In genomic region chr5:139287890-139288635, GRCh38 we compare ENCODE assay signal across 10 cellular contexts. TPM values are rescaled to one million over a fixed set of nuclear protein-coding genes. Genes with fewer than 3 reads are reported as not detected.
DNase-seq lines count a peak whose midpoint lies in the region; FAIRE-seq and TF ChIP-seq lines count a peak whose summit lies in the region.
"Had no signal": no experiment of that assay in that cellular context is flagged by ENCODE, and none has a peak within 500 bp of the region (broad histone marks: within the 10 kb centered on the region; RNA-seq: fewer than 3 reads in every experiment).

No MANE protein-coding gene starts in this region.

- no peak for TF ChIP-seq EP300 in SK-N-SH (IDR thresholded peaks at IDR 0.05; ENCODE audit: borderline replicate concordance in 1 of 2, low read depth in 1 of 2, low read length in 1 of 2)

- H3K4me3 ChIP-seq in A673 (ENCODE audit: low read depth, low read length, poor library complexity, severe bottlenecking) (no peak overlapping the region), SK-N-SH (ENCODE audit: low read depth in 2 of 2, low read length in 1 of 2) (no peak overlapping the region), fibroblast of mammary gland (ENCODE audit: control insufficient read depth, low read depth, low read length) (no peak overlapping the region), brain microvascular endothelial cell (ENCODE audit: low read depth, low read length) (no peak overlapping the region)
- H3K4me3 ChIP-seq: right atrium auricular region had no signal

- H3K4me1 ChIP-seq in A673 (ENCODE audit: insufficient read depth, low read length, poor library complexity, severe bottlenecking) (no peaks in the 10 kb centered on the region), SK-N-SH (ENCODE audit: control insufficient read depth in 1 of 2, insufficient read depth in 2 of 2, low read depth in 1 of 2, low read length in 1 of 2) (peaks cover 0 to 1% of the 10 kb centered on the region in 2 experiments; a peak in 1 of 4 replicates)

- intact Hi-C loops in A673 (cut with micrococcal nuclease; ENCODE audit: unreplicated experiment) = no loop called here

- H3K4me2 ChIP-seq in SK-N-SH = no peak overlapping the region

- no peaks in the 10 kb centered on the region for H4K20me1 ChIP-seq in SK-N-SH (ENCODE audit: insufficient read depth)

- peak; percentile 56 for TF ChIP-seq RAD21 in SK-N-SH (IDR thresholded peaks at IDR 0.05; ENCODE audit: low read length)

- BruUV-seq in A673 (replicated peaks; lab: Mats Ljungman, UMichigan) = no TSS peak

- DNase-seq in A673 (ENCODE audit: low spot score) (no peak), SK-N-SH (no peak), fibroblast of mammary gland (ENCODE audit: low read depth) (peak; percentile 38), SK-N-DZ (ENCODE audit: low spot score) (no peak), frontal cortex (ENCODE audit: low spot score in 2 of 2) (no peak), brain microvascular endothelial cell (no peak), occipital lobe (lab: John Stamatoyannopoulos, UW) (no peak)
- DNase-seq: activated CD4-positive, alpha-beta T cell treated with anti-CD3 and anti-CD28 coated beads, Interleukin-2, amount 50 U/mL, for 4 hours had no signal

- FAIRE-seq in frontal cortex (lab: Jason Lieb, UNC) = no peak

- H3K36me3 ChIP-seq in A673 (ENCODE audit: insufficient read depth, low read length, poor library complexity, severe bottlenecking) (peaks cover 40% of the 10 kb centered on the region), SK-N-SH (replicated peaks in 1 of 2; ENCODE audit: control insufficient read depth in 1 of 2, insufficient read depth in 2 of 2, low read length in 1 of 2) (peaks cover 23 to 30% of the 10 kb centered on the region in 2 experiments), brain microvascular endothelial cell (replicated peaks) (peaks cover 22% of the 10 kb centered on the region)

- H3K9me2 ChIP-seq in SK-N-SH = no peaks in the 10 kb centered on the region

- TF ChIP-seq CTCF in A673 (conservative IDR thresholded peaks at IDR 0.05; ENCODE audit: low read depth, low read length) = peak; percentile 31; the same call in 1 of the 2 replicates
- peak; percentile 27 for TF ChIP-seq CTCF in GM12873 (IDR thresholded peaks at IDR 0.05; ENCODE audit: insufficient read depth, low read depth, low read length, missing control alignments)
- TF ChIP-seq CTCF in SK-N-SH (IDR thresholded peaks at IDR 0.05) = no peak; the same call in 1 of the 2 replicates
- no peak for TF ChIP-seq CTCF in fibroblast of mammary gland (conservative IDR thresholded peaks at IDR 0.05; ENCODE audit: control insufficient read depth, insufficient read depth, low read depth, low read length)
- no peak for TF ChIP-seq CTCF in brain microvascular endothelial cell (IDR thresholded peaks at IDR 0.05; ENCODE audit: low read depth, low read length, missing control alignments)

- H3F3A ChIP-seq in SK-N-SH (replicated peaks; ENCODE audit: insufficient read depth) = peaks cover 51% of the 10 kb centered on the region

- H3K9me3 ChIP-seq in A673 (ENCODE audit: low read depth, low read length, poor library complexity, severe bottlenecking) (no peaks in the 10 kb centered on the region), SK-N-SH (no peaks in the 10 kb centered on the region)
- H3K9me3 ChIP-seq: right atrium auricular region had no signal

- WGBS in SK-N-SH (ENCODE audit: low lambda C conversion rate) = 80% methylated on average over 10 of the region's 10 CpGs

- CTCF ChIA-PET in A673 (lab: Charles Lee) (interaction anchor here (0.5 to 0.7 kb wide), 2 partner anchors 25 to 80 kb away, joined by 3 to 5 read pairs; no protein-coding TSS in a partner anchor), SK-N-SH (lab: Yijun Ruan, JAX) (interaction anchor here (1.2 to 1.7 kb wide), 2 partner anchors 9 to 225 kb away, joined by 3 to 5 read pairs; no protein-coding TSS in a partner anchor)

- in situ Hi-C loops in brain microvascular endothelial cell (cut with HindIII; ENCODE audit: low pct_ligation_motif_present, low sequenced_read_pairs) = no loop called here

- H3K27ac ChIP-seq in A673 (ENCODE audit: low read depth, low read length, poor library complexity, severe bottlenecking) (no peak overlapping the region), SK-N-SH (ENCODE audit: low read depth in 2 of 2, low read length in 1 of 2) (no peak overlapping the region), brain microvascular endothelial cell (no peak overlapping the region)
- H3K27ac ChIP-seq: right atrium auricular region had no signal

- H3K27me3 ChIP-seq in A673 (replicated peaks; ENCODE audit: insufficient read depth, low read depth, low read length, poor library complexity) (no peaks in the 10 kb centered on the region), SK-N-SH (ENCODE audit: insufficient read depth) (no peaks in the 10 kb centered on the region), brain microvascular endothelial cell (replicated peaks) (no peaks in the 10 kb centered on the region)
- H3K27me3 ChIP-seq: right atrium auricular region had no signal

- no peak overlapping the region for H3K9ac ChIP-seq in SK-N-SH

- POLR2A ChIA-PET in A673 (lab: Charles Lee; ENCODE audit: low non-redundant PET) (interaction anchor here (0.7 kb wide), 1 partner anchor 838 kb away, joined by 8 read pairs; no protein-coding TSS in a partner anchor), SK-N-SH (lab: Yijun Ruan, JAX) (no interaction called here)

- no peaks in the 10 kb centered on the region for H3K79me2 ChIP-seq in SK-N-SH (ENCODE audit: insufficient read depth)

- no peak overlapping the region for H2AFZ ChIP-seq in SK-N-SH (ENCODE audit: low read depth)

TF ChIP-seq in SK-N-SH, 30 proteins besides CTCF, POLR2A, EP300 and RAD21:
- TF ChIP-seq MAX (IDR thresholded peaks at IDR 0.05; ENCODE audit: low read depth) = no peak
- TF ChIP-seq USF1 (IDR thresholded peaks at IDR 0.05; ENCODE audit: borderline replicate concordance, low read depth) = no peak
- TF ChIP-seq RFX5 (IDR thresholded peaks at IDR 0.05; ENCODE audit: low read length) = no peak
- TF ChIP-seq CHD2 (IDR thresholded peaks at IDR 0.05; ENCODE audit: low read length, partially characterized antibody) = no peak
- TF ChIP-seq RXRA (IDR thresholded peaks at IDR 0.05; ENCODE audit: borderline replicate concordance, low read depth) = no peak
- no peak for TF ChIP-seq FOXM1 (IDR thresholded peaks at IDR 0.05; ENCODE audit: low read depth)
- no peak for TF ChIP-seq RCOR1 (IDR thresholded peaks at IDR 0.05; ENCODE audit: low read length)
- no peak for TF ChIP-seq GABPA (IDR thresholded peaks at IDR 0.05; ENCODE audit: low read depth)
- no peak for TF ChIP-seq USF2 (IDR thresholded peaks at IDR 0.05; ENCODE audit: borderline replicate concordance, low read depth, low read length)
- TF ChIP-seq TAF1 (IDR thresholded peaks at IDR 0.05; ENCODE audit: borderline replicate concordance, low read depth, low read length) = no peak
- no peak for TF ChIP-seq JUND (IDR thresholded peaks at IDR 0.05)
- no peak for TF ChIP-seq MXI1 (IDR thresholded peaks at IDR 0.05; ENCODE audit: low read depth, low read length)
- TF ChIP-seq TCF12 (IDR thresholded peaks at IDR 0.05) = no peak

RNA-seq across cellular contexts. Expression of gene MATR3, which starts 5.5 kb away (rescaled TPM):
- 286 and 299 TPM in 2 replicates for total RNA-seq in A673 (2021)
- polyA plus RNA-seq in SK-N-SH (2012; rRNA removed) = 40.4 and 63.6 TPM in 2 replicates
- polyA plus RNA-seq in SK-N-SH (2012; cell fraction: cytosol; rRNA removed) = 56.7 and 71.8 TPM in 2 replicates
- polyA plus RNA-seq in SK-N-SH (2012; cell fraction: nucleus; rRNA removed) = 40.2 and 90.8 TPM in 2 replicates
- 487 and 535 TPM in 2 replicates for polyA plus RNA-seq in SK-N-DZ (2014; cell fraction: cytosol; rRNA removed)
- 482 and 507 TPM in 2 replicates for polyA plus RNA-seq in SK-N-DZ (2014; cell fraction: nucleus; rRNA removed)
- 810 TPM for total RNA-seq in frontal cortex
- 769 TPM for total RNA-seq in occipital lobe

RNA-seq across cellular contexts. Expression of gene PAIP2, which starts 53.6 kb away (rescaled TPM):
- total RNA-seq in A673 (2021) = 95.0 and 108 TPM in 2 replicates
- polyA plus RNA-seq in SK-N-SH (2012; rRNA removed) = 52.9 and 73.2 TPM in 2 replicates
- polyA plus RNA-seq in SK-N-SH (2012; cell fraction: cytosol; rRNA removed) = 83.4 and 100 TPM in 2 replicates
- 22.7 and 35.1 TPM in 2 replicates for polyA plus RNA-seq in SK-N-SH (2012; cell fraction: nucleus; rRNA removed)
- 57.8 and 70.5 TPM in 2 replicates for polyA plus RNA-seq in SK-N-DZ (2014; cell fraction: cytosol; rRNA removed)
- polyA plus RNA-seq in SK-N-DZ (2014; cell fraction: nucleus; rRNA removed) = 47.7 and 60.8 TPM in 2 replicates
- total RNA-seq in frontal cortex = 113 TPM
- total RNA-seq in occipital lobe = 111 TPM

Comparison
In these comparisons a context has a peak if more than half of its experiments do, and no peak if none do; other contexts are left out.
1. CTCF ChIP-seq: peak in A673 (single experiment) and GM12873 (single experiment); none in SK-N-SH (single experiment), fibroblast of mammary gland (single experiment) and brain microvascular endothelial cell (single experiment).